ENCODE assay signal across 23 cellular contexts in the genomic region with DNA sequence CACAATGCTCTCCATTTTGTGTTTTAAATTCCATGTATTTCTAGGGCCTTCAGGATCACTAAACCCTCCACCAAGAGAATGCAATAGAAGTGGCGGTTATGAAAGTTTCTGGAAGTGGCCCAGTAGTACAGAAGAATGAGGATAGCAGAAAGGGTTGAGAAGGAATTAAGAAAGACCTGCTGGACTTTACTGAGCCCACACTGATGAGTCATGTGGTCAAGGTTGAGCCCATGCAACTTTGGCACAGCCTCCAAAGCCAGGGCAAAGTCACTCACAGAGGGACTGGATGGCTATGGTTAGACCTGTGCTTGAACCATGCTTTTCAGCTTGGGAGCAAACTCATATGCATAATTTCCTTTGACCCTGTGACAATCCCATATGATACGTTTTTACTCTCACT.
DNase-seq lines count a peak whose midpoint lies in the region; ATAC-seq and TF ChIP-seq lines count a peak whose summit lies in the region.
"Had no signal": no experiment of that assay in that cellular context is flagged by ENCODE, and none has a peak within 500 bp of the region (broad histone marks: within the 10 kb centered on the region; RNA-seq: fewer than 3 reads in every experiment).

No MANE protein-coding gene starts in this region.

- peaks cover 24% of the 10 kb centered on the region for H3K4me1 ChIP-seq in PC-3 (ENCODE audit: insufficient read depth, low read length)
- H3K4me1 ChIP-seq in rectal smooth muscle tissue (ENCODE audit: control insufficient read depth, insufficient read depth, low read length), result peaks cover 20% of the 10 kb centered on the region

- POLR2A ChIA-PET in PC-3 (lab: Charles Lee; ENCODE audit: unreplicated experiment), result no interaction called here

- no peaks in the 10 kb centered on the region for H4K20me1 ChIP-seq in PC-3 (ENCODE audit: low read length)

- H3K27me3 ChIP-seq in PC-3 (ENCODE audit: low read length) (0 out of 2 replicates have a peak, but pooled peaks cover 3% of the 10 kb centered on the region), rectal smooth muscle tissue (ENCODE audit: control insufficient read depth, insufficient read depth, low read length) (no peaks in the 10 kb centered on the region)

- intact Hi-C loops in PC-3 (cut with micrococcal nuclease), result no loop called here

- H3K4me3 ChIP-seq in PC-3 (ENCODE audit: low read length) (no peak overlapping the region), fibroblast of mammary gland (ENCODE audit: control insufficient read depth, low read depth, low read length) (no peak overlapping the region), rectal smooth muscle tissue (ENCODE audit: low read length) (no peak overlapping the region)
- H3K4me3 ChIP-seq: GM12878, SK-N-MC had no signal

- no peaks in the 10 kb centered on the region for H3K9me2 ChIP-seq in PC-3 (replicated peaks; ENCODE audit: low read length)

- no peaks in the 10 kb centered on the region for H3K9me3 ChIP-seq in PC-3 (ENCODE audit: low read length)

- H2AFZ ChIP-seq in PC-3 (ENCODE audit: low read length), result no peak overlapping the region

- H3F3A ChIP-seq in PC-3 (ENCODE audit: low read length, unreplicated experiment), result no peaks in the 10 kb centered on the region

- DNase-seq in AG20443 (ENCODE audit: low spot score) (peak; percentile 27), PC-3 (peak; percentile 54), fibroblast of mammary gland (ENCODE audit: low read depth) (peak; percentile 76), KG1 (lab: John Stamatoyannopoulos, UW) (no peak), D341Med (ENCODE audit: low spot score) (no peak), NOMO-1 (lab: John Stamatoyannopoulos, UW; ENCODE audit: unreplicated experiment in 2 of 2) (no peak)
- DNase-seq: activated B cell treated with CpG ODN at 0.5 μM for 24 hours; activated CD4-positive, alpha-beta memory T cell treated with anti-CD3 and anti-CD28 coated beads for 36 hours; activated gamma-delta T cell; activated naive CD8-positive, alpha-beta T cell treated with anti-CD3 and anti-CD28 coated beads, Interleukin-2, amount 50 U/mL, for 24 hours; activated T-cell treated with anti-CD3 and anti-CD28 coated beads for 4 hours; CD4-positive, alpha-beta memory T cell; central memory CD4-positive, alpha-beta T cell; NCI-H1048; NCI-H187 treated with DMSO at 0.1 percent for 48 hours; NCI-H69; occipital lobe had no signal

- H3K36me3 ChIP-seq in PC-3 (ENCODE audit: low read depth, low read length) (no peaks in the 10 kb centered on the region), rectal smooth muscle tissue (ENCODE audit: control insufficient read depth, insufficient read depth, low read length) (no peaks in the 10 kb centered on the region)

- CTCF ChIA-PET in PC-3 (lab: Charles Lee), result no interaction called here

- BruUV-seq in PC-3 (replicated peaks; lab: Mats Ljungman, UMichigan), result no TSS peak

- no peak overlapping the region for H3K4me2 ChIP-seq in PC-3 (ENCODE audit: low read length)
- H3K4me2 ChIP-seq: KMS-11 had no signal

- ATAC-seq in PC-3, result no peak
- ATAC-seq in GM19467 (IDR thresholded peaks at IDR 0.05; ENCODE audit: unreplicated experiment), result no peak
- ATAC-seq: activated naive CD8-positive, alpha-beta T cell treated with anti-CD3 and anti-CD28 coated beads, Interleukin-2, amount 50 U/mL, for 24 hours; GM12878 had no signal

- H3K9ac ChIP-seq in PC-3 (ENCODE audit: low read length), result no peak overlapping the region
- no peak overlapping the region for H3K9ac ChIP-seq in rectal smooth muscle tissue (ENCODE audit: low read length)
- H3K9ac ChIP-seq: KMS-11 had no signal

- H3K27ac ChIP-seq in PC-3 (ENCODE audit: low read length) (no peak overlapping the region), rectal smooth muscle tissue (ENCODE audit: low read depth, low read length) (peak overlapping the region; percentile 58)
- H3K27ac ChIP-seq: KMS-11, RWPE1, SK-N-MC had no signal

- TF ChIP-seq CTCF in PC-3 (conservative IDR thresholded peaks at IDR 0.05; ENCODE audit: low read depth, low read length) (no peak), fibroblast of mammary gland (conservative IDR thresholded peaks at IDR 0.05; ENCODE audit: control insufficient read depth, insufficient read depth, low read depth, low read length) (no peak)

- no peaks in the 10 kb centered on the region for H3K79me2 ChIP-seq in PC-3 (ENCODE audit: low read length)

Comparison
In these comparisons a context has a peak if more than half of its experiments do, and no peak if none do; other contexts are left out.
1. DNase-seq: peak in AG20443 (single experiment), PC-3 (single experiment) and fibroblast of mammary gland (single experiment); none in KG1 (single experiment), D341Med (single experiment) and NOMO-1 (0 of 2).